ENCODE assay signal across 31 cellular contexts in genomic region chr12:87758271-87758670, GRCh38.
"Had no signal": no experiment of that assay in that cellular context is flagged by ENCODE, and none has a peak within 500 bp of the region (broad histone marks: within the 10 kb centered on the region; RNA-seq: fewer than 3 reads in every experiment).

No MANE protein-coding gene starts in this region.

- H3K9me3 ChIP-seq: SJCRH30 had no signal

- H3K36me3 Mint-ChIP-seq: activated naive CD4-positive, alpha-beta T cell treated with anti-CD3 and anti-CD28 coated beads, Interleukin-2, amount 50 U/mL, for 72 hours; brain had no signal

- H3K4me1 Mint-ChIP-seq: activated CD4-positive, alpha-beta T cell treated with anti-CD3 and anti-CD28 coated beads, Interleukin-2, amount 10 ng/mL, durations not matched to agents 7 days and 5 days; brain had no signal

- H3K4me1 ChIP-seq: SJCRH30 had no signal

- H3K4me3 ChIP-seq: SJCRH30, SK-N-MC had no signal

- H3K27me3 Mint-ChIP-seq: activated CD4-positive, alpha-beta T cell treated with anti-CD3 and anti-CD28 coated beads, Interleukin-2, amount 10 ng/mL, durations not matched to agents 7 days and 5 days had no signal

- ATAC-seq: activated CD8-positive, alpha-beta T cell treated with anti-CD3 and anti-CD28 coated beads, Interleukin-2, amount 10 ng/mL, durations not matched to agents 7 days and 5 days; activated naive CD4-positive, alpha-beta T cell treated with anti-CD3 and anti-CD28 coated beads, Interleukin-2, amount 50 U/mL, for 72 hours; activated T-cell treated with anti-CD3 and anti-CD28 coated beads, Interleukin-2, amount 50 U/mL, for 4 hours; Panc1 had no signal

- H3K9me3 Mint-ChIP-seq: activated CD4-positive, alpha-beta T cell treated with anti-CD3 and anti-CD28 coated beads, Interleukin-2, amount 10 ng/mL, durations not matched to agents 7 days and 5 days had no signal

- DNase-seq: activated CD4-positive, alpha-beta T cell treated with anti-CD3 and anti-CD28 coated beads, Interleukin-2, amount 10 ng/mL, durations not matched to agents 7 days and 5 days; activated CD4-positive, alpha-beta T cell treated with anti-CD3 and anti-CD28 coated beads, Interleukin-2, amount 50 U/mL, for 48 hours; activated CD4-positive, CD25-positive, alpha-beta regulatory T cell; activated CD8-positive, alpha-beta T cell treated with anti-CD3 and anti-CD28 coated beads, Interleukin-2, amount 10 ng/mL, durations not matched to agents 7 days and 5 days; activated gamma-delta T cell treated with Interleukin-2 at 50 U/mL for 16 hours; activated naive CD4-positive, alpha-beta T cell treated with anti-CD3 and anti-CD28 coated beads for 36 hours; activated T-cell treated with anti-CD3 and anti-CD28 coated beads for 4 hours; activated T-cell treated with anti-CD3 and anti-CD28 coated beads, Interleukin-2, amount 50 U/mL, for 4 hours; anterior cingulate cortex; caudate nucleus; cerebellar nuclear complex; NCI-H1092 treated with DMSO at 0.1 percent for 48 hours; NCI-H1417; NCI-H146; NCI-H187; NCI-H2029 treated with DMSO at 0.1 percent for 48 hours; NCI-H2107; NCI-H2171; NCI-H2227 treated with DMSO at 0.1 percent for 48 hours; NCI-H446; NCI-H510A treated with DMSO at 0.1 percent for 48 hours; NCI-H69; SHP77; SJCRH30; T1000; WERI-Rb-1 had no signal

- H3K27ac Mint-ChIP-seq: activated CD4-positive, alpha-beta T cell treated with anti-CD3 and anti-CD28 coated beads, Interleukin-2, amount 10 ng/mL, durations not matched to agents 7 days and 5 days; activated CD8-positive, alpha-beta T cell treated with anti-CD3 and anti-CD28 coated beads, Interleukin-2, amount 10 ng/mL, durations not matched to agents 7 days and 5 days; activated naive CD4-positive, alpha-beta T cell treated with anti-CD3 and anti-CD28 coated beads for 36 hours; activated naive CD4-positive, alpha-beta T cell treated with anti-CD3 and anti-CD28 coated beads, Interleukin-2, amount 50 U/mL, for 72 hours; activated T-helper 1 cell treated with anti-CD3 and anti-CD28 coated beads, Interleukin-12 subunit alpha, Interleukin-12 subunit beta, Interleukin-2, Interleukin-4 antibody, amounts not matched to agents 30 ng/mL and 10 ng/mL and 1 ng/mL, durations not matched to agents 14 hours and 24 hours and 36 hours; brain had no signal

- H3K4me3 Mint-ChIP-seq: activated CD4-positive, alpha-beta T cell treated with anti-CD3 and anti-CD28 coated beads, Interleukin-2, amount 10 ng/mL, durations not matched to agents 7 days and 5 days; activated CD8-positive, alpha-beta T cell treated with anti-CD3 and anti-CD28 coated beads, Interleukin-2, amount 10 ng/mL, durations not matched to agents 7 days and 5 days; activated naive CD4-positive, alpha-beta T cell treated with anti-CD3 and anti-CD28 coated beads for 36 hours; activated T-cell treated with anti-CD3 and anti-CD28 coated beads, Interleukin-2, amount 50 U/mL, for 4 hours; activated T-helper 1 cell treated with anti-CD3 and anti-CD28 coated beads, Interleukin-12 subunit alpha, Interleukin-12 subunit beta, Interleukin-2, Interleukin-4 antibody, amounts not matched to agents 30 ng/mL and 10 ng/mL and 1 ng/mL, durations not matched to agents 14 hours and 24 hours and 36 hours; brain had no signal

- H3K36me3 ChIP-seq: SJCRH30, WERI-Rb-1 had no signal
